ENCODE assay signal across 14 cellular contexts in the genomic region with DNA sequence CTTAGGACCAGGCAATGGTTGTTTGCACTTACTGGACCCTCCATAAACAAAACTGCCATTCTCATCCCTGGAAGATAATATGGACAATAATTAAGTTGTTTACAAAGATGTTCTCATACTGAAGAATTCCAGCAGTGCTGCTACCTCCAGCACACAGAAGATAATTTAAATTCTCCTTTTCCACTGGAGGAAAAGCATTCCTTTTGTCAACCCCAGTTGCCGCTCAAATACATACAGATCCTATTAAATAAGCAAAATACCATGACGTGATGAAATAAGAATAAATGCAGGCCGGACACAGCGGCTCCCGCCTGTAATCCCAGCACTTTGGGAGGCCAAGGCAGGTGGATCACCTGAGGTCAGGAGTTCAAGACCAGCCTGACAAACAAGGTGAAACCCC. TPM values are rescaled to one million over a fixed set of nuclear protein-coding genes. Genes with fewer than 3 reads are reported as not detected.
DNase-seq lines count a peak whose midpoint lies in the region; ATAC-seq and TF ChIP-seq lines count a peak whose summit lies in the region.
"Had no signal": no experiment of that assay in that cellular context is flagged by ENCODE, and none has a peak within 500 bp of the region (broad histone marks: within the 10 kb centered on the region; RNA-seq: fewer than 3 reads in every experiment).

No MANE protein-coding gene starts in this region.

- H3K4me1 ChIP-seq in HEK293 (ENCODE audit: control insufficient read depth, insufficient read depth, low read length) (peaks cover 11% of the 10 kb centered on the region), spleen (peaks cover 0 to 7% (median 0%) of the 10 kb centered on the region in 6 donors)
- H3K4me1 ChIP-seq: colonic mucosa had no signal

- H3K4me3 ChIP-seq in HEK293 (ENCODE audit: low read depth, low read length) (no peak overlapping the region), spleen (no peak overlapping the region)
- H3K4me3 ChIP-seq: colonic mucosa had no signal

- H3K9me3 ChIP-seq in HEK293 (ENCODE audit: control insufficient read depth, insufficient read depth, low read depth, low read length) (no peaks in the 10 kb centered on the region), spleen (no peaks in the 10 kb centered on the region)
- H3K9me3 ChIP-seq: colonic mucosa had no signal

- CTCF ChIA-PET in HEK293 (lab: Yijun Ruan, JAX), result interaction anchor here (0.6 kb wide), 1 partner anchor 254 kb away, joined by 3 read pairs; no protein-coding TSS in a partner anchor

- WGBS in spleen, 5 donors, result 86 to 96% (median 92%) methylated on average over 5 of the region's 5 CpGs

- DNase-seq in iris pigment epithelial cell (ENCODE audit: low read depth) (peak; percentile 42), spleen (no peak), LoVo (ENCODE audit: low spot score) (no peak), UCSD-AML1 (lab: John Stamatoyannopoulos, UW; ENCODE audit: unreplicated experiment) (no peak), hippocampal formation (lab: John Stamatoyannopoulos, UW) (no peak)
- DNase-seq: activated B cell treated with CpG ODN at 0.5 μM for 24 hours; activated gamma-delta T cell treated with Interleukin-2 at 50 U/mL for 16 hours; CD8-positive, alpha-beta memory T cell; colonic mucosa; natural killer cell; stimulated activated naive CD8-positive, alpha-beta T cell treated with anti-CD3 and anti-CD28 coated beads, Interleukin-15, amount 100 ng/mL, for 72 hours had no signal

- H3K36me3 ChIP-seq in HEK293 (ENCODE audit: control insufficient read depth in 2 of 2, insufficient read depth in 1 of 2, low read length in 2 of 2), result peaks cover 6 to 34% of the 10 kb centered on the region in 2 experiments; a peak in 2 of 3 replicates
- peaks cover 0 to 43% (median 4%) of the 10 kb centered on the region in 6 donors for H3K36me3 ChIP-seq in spleen
- H3K36me3 ChIP-seq: colonic mucosa had no signal

- H3K27me3 ChIP-seq in spleen (replicated peaks in 1 of 7), result no peaks in the 10 kb centered on the region
- H3K27me3 ChIP-seq: colonic mucosa had no signal

- TF ChIP-seq CTCF in HEK293 (tag by site-specific recombination; IDR thresholded peaks at IDR 0.05) (no peak), spleen (IDR thresholded peaks at IDR 0.05 in 8 of 11, conservative IDR thresholded peaks at IDR 0.05 in 3 of 11) (no peak)

- intact Hi-C loops in spleen (cut with DNase I; ENCODE audit: low total_unique reads), result no loop called here

- no peak for TF ChIP-seq POLR2A in spleen (IDR thresholded peaks at IDR 0.05)

- H3K27ac ChIP-seq in HEK293 (ENCODE audit: extremely low read depth, low read depth, low read length) (peak overlapping the region; percentile 50), angular gyrus (ENCODE audit: low read depth, low read length) (peak overlapping the region; percentile 64), spleen (peak overlapping the region in 5 of 8 donors; percentile 16 to 65 (median 52))
- H3K27ac ChIP-seq: colonic mucosa had no signal

- ATAC-seq in GM21576 (IDR thresholded peaks at IDR 0.05; ENCODE audit: unreplicated experiment), result no peak
- ATAC-seq: natural killer cell; stimulated activated naive CD8-positive, alpha-beta T cell treated with anti-CD3 and anti-CD28 coated beads, Interleukin-15, amount 100 ng/mL, for 72 hours had no signal

- POLR2A ChIA-PET in HEK293 (lab: Yijun Ruan, JAX), result interaction anchor here (0.6 to 1.0 kb wide), 2 partner anchors 37 to 125 kb away, joined by 4 to 6 read pairs; no protein-coding TSS in a partner anchor

TF ChIP-seq in HEK293, 187 proteins besides CTCF, POLR2A, EP300 and RAD21:
- TF ChIP-seq, protein P1, sequence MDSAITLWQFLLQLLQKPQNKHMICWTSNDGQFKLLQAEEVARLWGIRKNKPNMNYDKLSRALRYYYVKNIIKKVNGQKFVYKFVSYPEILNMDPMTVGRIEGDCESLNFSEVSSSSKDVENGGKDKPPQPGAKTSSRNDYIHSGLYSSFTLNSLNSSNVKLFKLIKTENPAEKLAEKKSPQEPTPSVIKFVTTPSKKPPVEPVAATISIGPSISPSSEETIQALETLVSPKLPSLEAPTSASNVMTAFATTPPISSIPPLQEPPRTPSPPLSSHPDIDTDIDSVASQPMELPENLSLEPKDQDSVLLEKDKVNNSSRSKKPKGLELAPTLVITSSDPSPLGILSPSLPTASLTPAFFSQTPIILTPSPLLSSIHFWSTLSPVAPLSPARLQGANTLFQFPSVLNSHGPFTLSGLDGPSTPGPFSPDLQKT (IDR thresholded peaks at IDR 0.05; ENCODE audit: borderline replicate concordance, low read depth, low read length), result no peak
- TF ChIP-seq, protein P2, sequence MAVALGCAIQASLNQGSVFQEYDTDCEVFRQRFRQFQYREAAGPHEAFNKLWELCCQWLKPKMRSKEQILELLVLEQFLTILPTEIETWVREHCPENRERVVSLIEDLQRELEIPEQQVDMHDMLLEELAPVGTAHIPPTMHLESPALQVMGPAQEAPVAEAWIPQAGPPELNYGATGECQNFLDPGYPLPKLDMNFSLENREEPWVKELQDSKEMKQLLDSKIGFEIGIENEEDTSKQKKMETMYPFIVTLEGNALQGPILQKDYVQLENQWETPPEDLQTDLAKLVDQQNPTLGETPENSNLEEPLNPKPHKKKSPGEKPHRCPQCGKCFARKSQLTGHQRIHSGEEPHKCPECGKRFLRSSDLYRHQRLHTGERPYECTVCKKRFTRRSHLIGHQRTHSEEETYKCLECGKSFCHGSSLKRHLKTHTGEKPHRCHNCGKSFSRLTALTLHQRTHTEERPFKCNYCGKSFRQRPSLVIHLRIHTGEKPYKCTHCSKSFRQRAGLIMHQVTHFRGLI (tag by site-specific recombination; IDR thresholded peaks at IDR 0.05), result no peak
- TF ChIP-seq, protein P3, sequence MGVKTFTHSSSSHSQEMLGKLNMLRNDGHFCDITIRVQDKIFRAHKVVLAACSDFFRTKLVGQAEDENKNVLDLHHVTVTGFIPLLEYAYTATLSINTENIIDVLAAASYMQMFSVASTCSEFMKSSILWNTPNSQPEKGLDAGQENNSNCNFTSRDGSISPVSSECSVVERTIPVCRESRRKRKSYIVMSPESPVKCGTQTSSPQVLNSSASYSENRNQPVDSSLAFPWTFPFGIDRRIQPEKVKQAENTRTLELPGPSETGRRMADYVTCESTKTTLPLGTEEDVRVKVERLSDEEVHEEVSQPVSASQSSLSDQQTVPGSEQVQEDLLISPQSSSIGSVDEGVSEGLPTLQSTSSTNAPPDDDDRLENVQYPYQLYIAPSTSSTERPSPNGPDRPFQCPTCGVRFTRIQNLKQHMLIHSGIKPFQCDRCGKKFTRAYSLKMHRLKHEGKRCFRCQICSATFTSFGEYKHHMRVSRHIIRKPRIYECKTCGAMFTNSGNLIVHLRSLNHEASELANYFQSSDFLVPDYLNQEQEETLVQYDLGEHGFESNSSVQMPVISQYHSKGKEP (tag by site-specific recombination; IDR thresholded peaks at IDR 0.05), result no peak

RNA-seq across cellular contexts. Expression of a gene that starts 54.5 kb away (rescaled TPM):
- 10 to 100 TPM; 19.2 to 32.2 (median 28.3) TPM for total RNA-seq in spleen
- 1 to 10 TPM; 1.4 to 2.3 (median 2.2) TPM for polyA plus RNA-seq in spleen
